ENCODE assay signal across 9 cellular contexts in the genomic region with DNA sequence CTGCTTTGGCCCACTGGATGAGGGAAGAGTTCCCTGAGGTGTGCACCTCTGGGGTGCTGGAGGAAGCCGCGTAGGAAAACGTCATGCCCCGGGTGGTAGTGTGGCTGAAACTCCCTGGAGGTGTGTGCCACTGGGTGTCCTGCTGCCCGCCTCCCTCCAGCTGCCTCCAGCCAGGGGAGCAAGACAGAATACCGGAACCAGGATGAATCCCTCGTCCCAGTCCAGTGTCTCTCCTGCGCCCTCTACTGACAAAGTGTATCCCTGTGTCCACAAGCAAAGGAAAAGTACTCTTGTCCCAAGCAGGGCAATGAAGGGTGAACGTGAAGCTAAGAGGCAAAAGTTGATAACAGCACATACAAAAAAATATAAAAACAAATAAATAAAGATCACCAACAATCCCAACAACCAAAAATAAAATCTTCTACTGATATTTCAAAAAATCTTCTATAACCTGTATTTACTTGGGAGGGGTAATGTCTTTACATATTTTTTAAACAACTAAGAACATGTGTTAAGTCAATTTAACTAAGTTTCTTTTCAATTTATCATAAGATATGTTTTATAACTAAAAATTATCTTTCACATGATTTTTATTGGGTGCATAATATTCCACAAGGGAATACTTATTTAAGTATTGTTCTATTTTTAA.
A peak's percentile ranks its signal among the peaks of the same experiment; 100 is the strongest.
DNase-seq lines count a peak whose midpoint lies in the region; ATAC-seq, FAIRE-seq and TF ChIP-seq lines count a peak whose summit lies in the region.
"Had no signal": no experiment of that assay in that cellular context is flagged by ENCODE, and none has a peak within 500 bp of the region (broad histone marks: within the 10 kb centered on the region; RNA-seq: fewer than 3 reads in every experiment).

No MANE protein-coding gene starts in this region.

- H3K4me1 Mint-ChIP-seq in stimulated activated naive CD8-positive, alpha-beta T cell treated with anti-CD3 and anti-CD28 coated beads, Interleukin-15, amount 100 ng/mL, for 72 hours: no peaks in the 10 kb centered on the region
- H3K4me1 Mint-ChIP-seq in immature natural killer cell: no peaks in the 10 kb centered on the region

- H3K4me3 Mint-ChIP-seq in stimulated activated naive CD8-positive, alpha-beta T cell treated with anti-CD3 and anti-CD28 coated beads, Interleukin-15, amount 100 ng/mL, for 72 hours: no peak overlapping the region
- H3K4me3 Mint-ChIP-seq in immature natural killer cell: no peak overlapping the region

- POLR2A ChIA-PET in H1 (lab: Charles Lee; ENCODE audit: partially characterized antibody): interaction anchor here (1.2 kb wide), 1 partner anchor 13 kb away, joined by 3 read pairs; no protein-coding TSS in a partner anchor

- 66% methylated on average over 9 of the region's 9 CpGs; no CpG with 5 or more reads in 1 of the 2 experiments for WGBS in H1 (ENCODE audit: extremely low coverage in 1 of 2, insufficient coverage in 1 of 2, insufficient read length in 1 of 2, insufficient replicate concordance in 2 of 2, low coverage in 1 of 2, low lambda C conversion rate in 2 of 2, missing lambda C conversion rate in 1 of 2), 2 experiments

- ATAC-seq in stimulated activated naive CD8-positive, alpha-beta T cell treated with anti-CD3 and anti-CD28 coated beads, Interleukin-15, amount 100 ng/mL, for 72 hours: no peak
- no peak for ATAC-seq in HG02588 (IDR thresholded peaks at IDR 0.05; ENCODE audit: unreplicated experiment)

- TF ChIP-seq CTCF in H1 (IDR thresholded peaks at IDR 0.05; ENCODE audit: control extremely low read depth in 1 of 3, insufficient read depth in 1 of 3, low read depth in 1 of 3, low read length in 3 of 3): peak; percentile 79 to 85 (median 82)

- H2BK120ac ChIP-seq in H1 (replicated peaks; ENCODE audit: low read depth, low read length): no peak overlapping the region

- H3K36me3 Mint-ChIP-seq in immature natural killer cell: no peaks in the 10 kb centered on the region

- H4K20me1 ChIP-seq in H1 (replicated peaks in 1 of 2; ENCODE audit: control insufficient read depth in 1 of 2, insufficient read depth in 2 of 2, low read length in 2 of 2): no peaks in the 10 kb centered on the region

- no peak for TF ChIP-seq POLR2A in H1 (IDR thresholded peaks at IDR 0.05; ENCODE audit: control extremely low read depth in 1 of 2, low read depth in 2 of 2, low read length in 2 of 2)

- no peak overlapping the region for H3K56ac ChIP-seq in H1 (replicated peaks; ENCODE audit: insufficient read length, low read depth, low read length)

- no peak overlapping the region for H3K14ac ChIP-seq in H1 (ENCODE audit: insufficient read length)

- no peak overlapping the region for H2AFZ ChIP-seq in H1 (ENCODE audit: low read length)

- H3K27me3 Mint-ChIP-seq in stimulated activated naive CD8-positive, alpha-beta T cell treated with anti-CD3 and anti-CD28 coated beads, Interleukin-15, amount 100 ng/mL, for 72 hours: peaks cover 6% of the 10 kb centered on the region
- peaks cover 0 to 4% (median 3%) of the 10 kb centered on the region in 3 donors for H3K27me3 Mint-ChIP-seq in immature natural killer cell (ENCODE audit: low read depth in 3 of 3)

- H3K23ac ChIP-seq in H1 (ENCODE audit: insufficient read length): no peak overlapping the region

- no peak overlapping the region for H3K4ac ChIP-seq in H1 (replicated peaks; ENCODE audit: insufficient read length, low read depth, low read length)

- no peaks in the 10 kb centered on the region for H3K9me3 Mint-ChIP-seq in stimulated activated naive CD8-positive, alpha-beta T cell treated with anti-CD3 and anti-CD28 coated beads, Interleukin-15, amount 100 ng/mL, for 72 hours
- peaks cover 0 to 4% (median 0%) of the 10 kb centered on the region in 6 donors for H3K9me3 Mint-ChIP-seq in immature natural killer cell

- H3K9me3 ChIP-seq in H1 (ENCODE audit: insufficient read depth in 2 of 2, low read depth in 1 of 2, low read length in 1 of 2): no peaks in the 10 kb centered on the region; a peak in 1 of 4 replicates

- CTCF ChIA-PET in H1 (lab: Charles Lee; ENCODE audit: partially characterized antibody): interaction anchor here (0.6 to 2.8 kb wide), 21 partner anchors 10 to 963 kb away, joined by 3 to 10 read pairs (median 4); no protein-coding TSS in a partner anchor

- no peak overlapping the region for H3K18ac ChIP-seq in H1 (ENCODE audit: extremely low read depth, low read length)

- TF ChIP-seq RAD21 in H1 (IDR thresholded peaks at IDR 0.05 in 1 of 2, conservative IDR thresholded peaks at IDR 0.05 in 1 of 2; ENCODE audit: low read depth in 2 of 2, low read length in 2 of 2): peak; percentile 81 to 86

- H4K8ac ChIP-seq in H1 (ENCODE audit: extremely low read depth, insufficient read depth, low read length): no peak overlapping the region

- no peaks in the 10 kb centered on the region; a peak in 1 of 7 replicates for H3K4me1 ChIP-seq in H1 (replicated peaks in 1 of 4; ENCODE audit: control insufficient read depth in 3 of 4, insufficient read depth in 4 of 4, low read length in 3 of 4)

- no peak overlapping the region for H2BK12ac ChIP-seq in H1 (ENCODE audit: low read depth, low read length)

- no peak overlapping the region for H4K5ac ChIP-seq in H1 (ENCODE audit: insufficient read length, low read depth, low read length)

- H2AK5ac ChIP-seq in H1 (ENCODE audit: low read depth, low read length): no peak overlapping the region

- FAIRE-seq in H1 (lab: Jason Lieb, UNC): peak; percentile 80

- no peaks in the 10 kb centered on the region for H3K79me1 ChIP-seq in H1 (ENCODE audit: low read depth, low read length)

- H3K27ac ChIP-seq in H1 (ENCODE audit: low read depth, low read length): no peak overlapping the region

- no peak for TF ChIP-seq EP300 in H1 (IDR thresholded peaks at IDR 0.05; ENCODE audit: borderline replicate concordance in 1 of 2, low read depth in 2 of 2, low read length in 2 of 2)

- H3K27me3 ChIP-seq in H1 (replicated peaks in 1 of 4; ENCODE audit: control insufficient read depth in 3 of 4, extremely low read depth in 1 of 4, insufficient read depth in 3 of 4, low read length in 3 of 4): no peaks in the 10 kb centered on the region

- H3K4me3 ChIP-seq in H1 (ENCODE audit: extremely low read depth in 1 of 4, insufficient read depth in 2 of 4, low read depth in 3 of 4, low read length in 4 of 4): no peak overlapping the region

- no peak overlapping the region for H4K91ac ChIP-seq in H1 (replicated peaks; ENCODE audit: insufficient read length, low read length)

- no peaks in the 10 kb centered on the region for H3K79me2 ChIP-seq in H1 (ENCODE audit: control insufficient read depth in 1 of 2, insufficient read depth in 2 of 2, low read length in 2 of 2)

- H3K36me3 ChIP-seq in H1 (ENCODE audit: control insufficient read depth in 2 of 4, insufficient read depth in 4 of 4, low read length in 3 of 4): no peaks in the 10 kb centered on the region

- no peak overlapping the region for H3K27ac Mint-ChIP-seq in stimulated activated naive CD8-positive, alpha-beta T cell treated with anti-CD3 and anti-CD28 coated beads, Interleukin-15, amount 100 ng/mL, for 72 hours
- no peak overlapping the region for H3K27ac Mint-ChIP-seq in immature natural killer cell

- DNase-seq in NCI-H510A treated with DMSO at 0.1 percent for 48 hours (lab: John Stamatoyannopoulos, UW) (peak; percentile 36), NCI-H510A (lab: John Stamatoyannopoulos, UW) (no peak), NCI-H2196 (lab: John Stamatoyannopoulos, UW; ENCODE audit: unreplicated experiment) (peak; percentile 43), H1 (ENCODE audit: low read depth in 1 of 2, low spot score in 2 of 2) (peak in 1 of 2 experiments; percentile 76), renal cortical epithelial cell (ENCODE audit: low read depth) (peak; percentile 7), immature natural killer cell (no peak)
- DNase-seq in stimulated activated naive CD8-positive, alpha-beta T cell treated with anti-CD3 and anti-CD28 coated beads, Interleukin-15, amount 100 ng/mL, for 72 hours: no peak
- DNase-seq: DMS79 had no signal

- no peak overlapping the region for H3K9ac ChIP-seq in H1 (replicated peaks in 1 of 4; ENCODE audit: extremely low read depth in 1 of 4, low read depth in 3 of 4, low read length in 3 of 4)

- no peaks in the 10 kb centered on the region for H3K23me2 ChIP-seq in H1 (ENCODE audit: low read depth, low read length)

- 0 out of 2 replicates have a peak overlapping the region, but pooled peaks have one; percentile 40 for H2BK20ac ChIP-seq in H1 (ENCODE audit: low read length)

- no peak overlapping the region for H2BK5ac ChIP-seq in H1 (ENCODE audit: low read depth, low read length)

- H2BK15ac ChIP-seq in H1 (ENCODE audit: low read length): no peak overlapping the region; the same call in 1 of the 2 replicates

- no peak overlapping the region for H3K4me2 ChIP-seq in H1 (ENCODE audit: insufficient read depth in 1 of 2, low read depth in 2 of 2, low read length in 2 of 2)

TF ChIP-seq in H1, 55 proteins besides CTCF, POLR2A, EP300 and RAD21:
- TF ChIP-seq CREB1 (IDR thresholded peaks at IDR 0.05): no peak
- TF ChIP-seq YY1 (IDR thresholded peaks at IDR 0.05; ENCODE audit: low read depth, low read length): 0 out of 2 replicates have a peak, but pooled peaks have one; percentile 25

Comparison
In these comparisons a context has a peak if more than half of its experiments do, and no peak if none do; other contexts are left out.
1. DNase-seq: peak in NCI-H510A treated with DMSO at 0.1 percent for 48 hours (single experiment), NCI-H2196 (single experiment) and renal cortical epithelial cell (single experiment); none in NCI-H510A (single experiment), stimulated activated naive CD8-positive, alpha-beta T cell treated with anti-CD3 and anti-CD28 coated beads, Interleukin-15, amount 100 ng/mL, for 72 hours (0 of 2) and immature natural killer cell (0 of 3).